ENCODE assay signal across 15 cellular contexts in the genomic region with DNA sequence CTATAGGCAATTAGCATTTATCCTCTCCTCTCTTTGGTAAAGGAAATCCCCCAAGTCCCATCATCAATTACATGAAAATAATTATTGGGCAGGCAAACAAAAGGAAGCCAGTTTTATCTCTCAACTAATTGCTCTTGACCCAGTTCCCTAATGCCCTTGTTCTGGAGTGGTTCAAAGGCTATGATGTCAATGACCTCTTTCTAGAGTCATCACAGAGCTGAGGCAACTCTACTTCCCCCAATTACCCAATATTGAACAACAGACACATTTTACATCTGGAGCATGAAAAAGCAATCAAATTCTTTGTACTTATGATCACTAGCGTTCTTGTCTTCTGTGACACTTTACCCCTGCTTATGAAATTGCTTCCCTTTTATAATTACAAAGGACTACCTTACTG.
"Had no signal": no experiment of that assay in that cellular context is flagged by ENCODE, and none has a peak within 500 bp of the region (broad histone marks: within the 10 kb centered on the region; RNA-seq: fewer than 3 reads in every experiment).

No MANE protein-coding gene starts in this region.

- H3K27me3 ChIP-seq: left lung, thyroid gland had no signal

- H3K4me3 ChIP-seq: coronary artery, left lung, thyroid gland had no signal

- H3K4me1 ChIP-seq: thyroid gland had no signal

- H3K27me3 Mint-ChIP-seq: activated B cell treated with CpG ODN at 0.5 μM for 24 hours; activated CD8-positive, alpha-beta T cell treated with anti-CD3 and anti-CD28 coated beads for 36 hours; activated T-cell treated with anti-CD3 and anti-CD28 coated beads, Interleukin-2, amount 50 U/mL, for 24 hours; memory B cell; progenitor cell of endocrine pancreas had no signal

- H3K4me1 Mint-ChIP-seq: activated B cell treated with CpG ODN at 0.5 μM for 24 hours, memory B cell, neural crest cell had no signal

- H3K36me3 ChIP-seq: left lung, thyroid gland had no signal

- DNase-seq: activated B cell treated with CpG ODN at 0.5 μM for 24 hours; activated CD4-positive, alpha-beta T cell treated with anti-CD3 and anti-CD28 coated beads for 4 hours; activated CD8-positive, alpha-beta T cell treated with anti-CD3 and anti-CD28 coated beads for 36 hours; activated naive CD4-positive, alpha-beta T cell treated with anti-CD3 and anti-CD28 coated beads for 36 hours; activated T-cell treated with anti-CD3 and anti-CD28 coated beads, Interleukin-2, amount 50 U/mL, for 24 hours; aorta; left lung; stimulated activated CD4-positive, alpha-beta T cell treated with anti-CD3 and anti-CD28 coated beads, Interleukin-12 subunit alpha, Interleukin-12 subunit beta, amount 100 ng/mL, for 4 hours; stimulated activated CD4-positive, alpha-beta T cell treated with anti-CD3 and anti-CD28 coated beads, Interleukin-1b, Interleukin-23, amount 100 ng/mL, for 48 hours; stimulated activated naive CD4-positive, alpha-beta T cell treated with Interleukin-2 at 50 U/mL for 16 hours; thyroid gland had no signal

- H3K9me3 ChIP-seq: thyroid gland had no signal

- ATAC-seq: activated CD8-positive, alpha-beta T cell treated with anti-CD3 and anti-CD28 coated beads for 36 hours; left lung had no signal

- H3K27ac Mint-ChIP-seq: activated B cell treated with CpG ODN at 0.5 μM for 24 hours; activated CD8-positive, alpha-beta T cell treated with anti-CD3 and anti-CD28 coated beads for 36 hours; activated naive CD4-positive, alpha-beta T cell treated with anti-CD3 and anti-CD28 coated beads for 36 hours; activated T-cell treated with anti-CD3 and anti-CD28 coated beads, Interleukin-2, amount 50 U/mL, for 24 hours; memory B cell; progenitor cell of endocrine pancreas had no signal

- H3K4me3 Mint-ChIP-seq: activated B cell treated with CpG ODN at 0.5 μM for 24 hours; activated CD8-positive, alpha-beta T cell treated with anti-CD3 and anti-CD28 coated beads for 36 hours; activated naive CD4-positive, alpha-beta T cell treated with anti-CD3 and anti-CD28 coated beads for 36 hours; activated T-cell treated with anti-CD3 and anti-CD28 coated beads, Interleukin-2, amount 50 U/mL, for 24 hours; memory B cell; neural crest cell had no signal

- H3K27ac ChIP-seq: coronary artery, left lung, thyroid gland had no signal
